In genomic region chr14:99793213-99794155, GRCh38 we compare ENCODE assay signal across 1 cellular context.
TF ChIP-seq lines count a peak whose summit lies in the region.

Gene EML1, plus strand, starts transcription at chr14:99793413. Its CDS starts 64 bp downstream, at chr14:99793477.

TF ChIP-seq in A549, 52 proteins besides CTCF, POLR2A, EP300 and RAD21 (continued from another document):
- TF ChIP-seq MAX (IDR thresholded peaks at IDR 0.05) = no peak
